2 cellular contexts compared by ENCODE assay signal in the genomic region with DNA sequence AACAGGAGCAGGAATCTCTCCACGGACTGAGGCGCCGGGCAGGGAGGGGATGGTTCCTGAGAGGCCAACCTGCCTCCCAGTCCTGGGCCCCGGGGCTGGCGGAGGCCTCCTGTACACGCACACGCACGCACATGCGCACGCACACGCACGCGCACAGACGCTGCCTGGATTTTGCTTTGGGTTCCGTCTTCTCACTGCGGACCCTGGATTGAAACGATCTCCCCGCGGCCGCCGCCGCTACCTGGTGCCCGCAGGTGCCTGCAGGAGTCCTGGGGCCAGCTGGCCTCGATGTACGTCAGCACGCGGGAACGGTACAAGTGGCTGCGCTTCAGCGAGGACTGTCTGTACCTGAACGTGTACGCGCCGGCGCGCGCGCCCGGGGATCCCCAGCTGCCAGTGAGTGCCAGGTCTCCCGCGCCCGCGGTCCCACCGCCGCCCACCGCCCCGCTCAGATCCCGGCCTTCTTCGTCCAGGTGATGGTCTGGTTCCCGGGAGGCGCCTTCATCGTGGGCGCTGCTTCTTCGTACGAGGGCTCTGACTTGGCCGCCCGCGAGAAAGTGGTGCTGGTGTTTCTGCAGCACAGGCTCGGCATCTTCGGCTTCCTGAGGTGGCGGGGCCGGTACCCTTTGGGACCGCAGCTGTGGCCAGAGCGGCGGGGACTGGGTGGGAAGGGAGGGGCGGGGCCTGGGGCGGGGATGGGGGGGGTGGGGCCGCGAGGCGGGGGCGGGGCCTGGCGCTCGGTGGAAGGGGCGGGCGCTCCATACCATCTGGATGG.
TF ChIP-seq lines count a peak whose summit lies in the region.

No MANE protein-coding gene starts in this region.

TF ChIP-seq in liver, 16 proteins besides CTCF, POLR2A, EP300 and RAD21:
- TF ChIP-seq, protein P1, sequence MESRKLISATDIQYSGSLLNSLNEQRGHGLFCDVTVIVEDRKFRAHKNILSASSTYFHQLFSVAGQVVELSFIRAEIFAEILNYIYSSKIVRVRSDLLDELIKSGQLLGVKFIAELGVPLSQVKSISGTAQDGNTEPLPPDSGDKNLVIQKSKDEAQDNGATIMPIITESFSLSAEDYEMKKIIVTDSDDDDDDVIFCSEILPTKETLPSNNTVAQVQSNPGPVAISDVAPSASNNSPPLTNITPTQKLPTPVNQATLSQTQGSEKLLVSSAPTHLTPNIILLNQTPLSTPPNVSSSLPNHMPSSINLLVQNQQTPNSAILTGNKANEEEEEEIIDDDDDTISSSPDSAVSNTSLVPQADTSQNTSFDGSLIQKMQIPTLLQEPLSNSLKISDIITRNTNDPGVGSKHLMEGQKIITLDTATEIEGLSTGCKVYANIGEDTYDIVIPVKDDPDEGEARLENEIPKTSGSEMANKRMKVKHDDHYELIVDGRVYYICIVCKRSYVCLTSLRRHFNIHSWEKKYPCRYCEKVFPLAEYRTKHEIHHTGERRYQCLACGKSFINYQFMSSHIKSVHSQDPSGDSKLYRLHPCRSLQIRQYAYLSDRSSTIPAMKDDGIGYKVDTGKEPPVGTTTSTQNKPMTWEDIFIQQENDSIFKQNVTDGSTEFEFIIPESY (IDR thresholded peaks at IDR 0.05) = no peak
- TF ChIP-seq, protein P2, sequence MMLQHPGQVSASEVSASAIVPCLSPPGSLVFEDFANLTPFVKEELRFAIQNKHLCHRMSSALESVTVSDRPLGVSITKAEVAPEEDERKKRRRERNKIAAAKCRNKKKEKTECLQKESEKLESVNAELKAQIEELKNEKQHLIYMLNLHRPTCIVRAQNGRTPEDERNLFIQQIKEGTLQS (IDR thresholded peaks at IDR 0.05) = no peak
- TF ChIP-seq HNF4G (IDR thresholded peaks at IDR 0.05) = no peak
- TF ChIP-seq EGR1 (IDR thresholded peaks at IDR 0.05; ENCODE audit: low read depth in 2 of 2) = no peak
- TF ChIP-seq FOXA1 (IDR thresholded peaks at IDR 0.05) = no peak
- TF ChIP-seq FOXA2 (IDR thresholded peaks at IDR 0.05) = no peak
- no peak for TF ChIP-seq GABPA (IDR thresholded peaks at IDR 0.05 in 1 of 2, conservative IDR thresholded peaks at IDR 0.05 in 1 of 2)
- no peak for TF ChIP-seq SP1 (IDR thresholded peaks at IDR 0.05)
- no peak for TF ChIP-seq JUND (IDR thresholded peaks at IDR 0.05)
- no peak for TF ChIP-seq MAX (IDR thresholded peaks at IDR 0.05)

TF ChIP-seq in HepG2, 621 proteins besides CTCF, POLR2A, EP300 and RAD21:
- TF ChIP-seq POLR2AphosphoS2 (IDR thresholded peaks at IDR 0.05; ENCODE audit: low read depth, low read length) (no peak), ZNF788 (CRISPR knock-in tag; IDR thresholded peaks at IDR 0.05; ENCODE audit: borderline replicate concordance) (no peak), ZEB1 (IDR thresholded peaks at IDR 0.05; ENCODE audit: insufficient replicate concordance, low read depth) (no peak), RFX1 (IDR thresholded peaks at IDR 0.05) (no peak), JUND (CRISPR knock-in tag; IDR thresholded peaks at IDR 0.05) (no peak), ELF1 (CRISPR knock-in tag; IDR thresholded peaks at IDR 0.05) (no peak), MLX (CRISPR knock-in tag; IDR thresholded peaks at IDR 0.05) (no peak), ZNF777 (CRISPR knock-in tag; IDR thresholded peaks at IDR 0.05) (no peak), IKZF5 (CRISPR knock-in tag; IDR thresholded peaks at IDR 0.05) (no peak), CEBPG (CRISPR knock-in tag; IDR thresholded peaks at IDR 0.05) (no peak)
- TF ChIP-seq, protein P3, sequence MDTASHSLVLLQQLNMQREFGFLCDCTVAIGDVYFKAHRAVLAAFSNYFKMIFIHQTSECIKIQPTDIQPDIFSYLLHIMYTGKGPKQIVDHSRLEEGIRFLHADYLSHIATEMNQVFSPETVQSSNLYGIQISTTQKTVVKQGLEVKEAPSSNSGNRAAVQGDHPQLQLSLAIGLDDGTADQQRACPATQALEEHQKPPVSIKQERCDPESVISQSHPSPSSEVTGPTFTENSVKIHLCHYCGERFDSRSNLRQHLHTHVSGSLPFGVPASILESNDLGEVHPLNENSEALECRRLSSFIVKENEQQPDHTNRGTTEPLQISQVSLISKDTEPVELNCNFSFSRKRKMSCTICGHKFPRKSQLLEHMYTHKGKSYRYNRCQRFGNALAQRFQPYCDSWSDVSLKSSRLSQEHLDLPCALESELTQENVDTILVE (CRISPR knock-in tag; IDR thresholded peaks at IDR 0.05) = no peak
